1 cellular context compared by ENCODE assay signal in genomic region chr10:50381637-50382036, GRCh38.
TF ChIP-seq lines count a peak whose summit lies in the region.

No MANE protein-coding gene starts in this region.

TF ChIP-seq in SK-N-SH, 30 proteins besides CTCF, POLR2A, EP300 and RAD21 (continued from another document):
- TF ChIP-seq IRF3 (IDR thresholded peaks at IDR 0.05; ENCODE audit: low read depth, low read length) (no peak), TEAD4 (IDR thresholded peaks at IDR 0.05; ENCODE audit: borderline replicate concordance, insufficient read depth) (no peak), TAF1 (IDR thresholded peaks at IDR 0.05; ENCODE audit: borderline replicate concordance, low read depth, low read length) (no peak), RXRA (IDR thresholded peaks at IDR 0.05; ENCODE audit: borderline replicate concordance, low read depth) (no peak), USF2 (IDR thresholded peaks at IDR 0.05; ENCODE audit: borderline replicate concordance, low read depth, low read length) (no peak), REST (IDR thresholded peaks at IDR 0.05; ENCODE audit: low read depth, low read length) (no peak), JUND (IDR thresholded peaks at IDR 0.05) (no peak), RCOR1 (IDR thresholded peaks at IDR 0.05; ENCODE audit: low read length) (no peak), POLR2AphosphoS5 (IDR thresholded peaks at IDR 0.05; ENCODE audit: low read depth, low read length) (no peak), GABPA (IDR thresholded peaks at IDR 0.05; ENCODE audit: low read depth) (no peak), CHD2 (IDR thresholded peaks at IDR 0.05; ENCODE audit: low read length, partially characterized antibody) (no peak), USF1 (IDR thresholded peaks at IDR 0.05; ENCODE audit: borderline replicate concordance, low read depth) (no peak), SMC3 (IDR thresholded peaks at IDR 0.05; ENCODE audit: low read depth, low read length) (no peak), NRF1 (IDR thresholded peaks at IDR 0.05; ENCODE audit: low read depth, low read length) (no peak), FOXJ3 (CRISPR knock-in tag; IDR thresholded peaks at IDR 0.05) (no peak)
